In the genomic region with DNA sequence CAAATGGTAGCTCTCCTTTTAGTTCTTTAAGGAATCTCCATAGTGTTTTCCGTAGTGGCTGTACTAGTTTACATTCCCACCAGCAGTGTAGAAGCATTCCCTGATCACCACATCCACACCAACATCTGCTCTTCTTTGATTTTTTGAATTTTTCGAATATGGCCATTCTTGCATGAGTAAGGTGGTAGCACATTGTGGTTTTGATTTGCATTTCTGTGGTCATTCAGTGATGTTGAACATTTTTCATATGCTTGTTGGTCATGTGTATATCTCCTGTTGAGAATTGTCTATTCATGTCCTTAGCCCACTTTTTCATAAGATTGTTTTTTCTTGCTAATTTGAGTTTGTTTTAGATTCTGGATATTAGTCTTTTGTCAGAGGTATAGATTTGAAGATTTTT, we compare ENCODE assay signal across 9 cellular contexts.
DNase-seq lines count a peak whose midpoint lies in the region; ATAC-seq and TF ChIP-seq lines count a peak whose summit lies in the region.
"Had no signal": no experiment of that assay in that cellular context is flagged by ENCODE, and none has a peak within 500 bp of the region (broad histone marks: within the 10 kb centered on the region; RNA-seq: fewer than 3 reads in every experiment).

No MANE protein-coding gene starts in this region.

- H3K4me3 ChIP-seq in SJCRH30, result no peak overlapping the region
- no peak overlapping the region for H3K4me3 ChIP-seq in osteoblast (ENCODE audit: insufficient read depth, low read length)
- H3K4me3 ChIP-seq: esophagus squamous epithelium had no signal

- no peak for TF ChIP-seq CTCF in osteoblast (IDR thresholded peaks at IDR 0.05; ENCODE audit: extremely low read depth, low read depth, low read length)

- no peak overlapping the region for H2AFZ ChIP-seq in osteoblast (ENCODE audit: low read length)

- ATAC-seq in GM19023 (IDR thresholded peaks at IDR 0.05; ENCODE audit: unreplicated experiment), result peak; percentile 95
- ATAC-seq in HG02678 (IDR thresholded peaks at IDR 0.05; ENCODE audit: unreplicated experiment), result peak; percentile 97
- ATAC-seq in T-cell (replicated peaks in 1 of 4), result no peak

- no peaks in the 10 kb centered on the region for H3K79me2 ChIP-seq in osteoblast (ENCODE audit: insufficient read depth, low read length)

- H3K36me3 Mint-ChIP-seq in T-cell, result peaks cover 53% of the 10 kb centered on the region

- peaks cover 0 to 2% (median 0%) of the 10 kb centered on the region in 3 donors for H3K4me1 Mint-ChIP-seq in T-cell

- POLR2A ChIA-PET in T-cell (lab: Charles Lee), result no interaction called here

- H3K27ac ChIP-seq in SJCRH30 (no peak overlapping the region), osteoblast (ENCODE audit: low read depth, low read length) (no peak overlapping the region)
- H3K27ac ChIP-seq: esophagus squamous epithelium had no signal

- H3K9me3 ChIP-seq in SJCRH30 (replicated peaks) (no peaks in the 10 kb centered on the region), osteoblast (ENCODE audit: low read depth, low read length) (no peaks in the 10 kb centered on the region)
- H3K9me3 ChIP-seq: esophagus squamous epithelium had no signal

- CTCF ChIA-PET in T-cell (lab: Charles Lee), result interaction anchor here in 1 of 2 donors (0.7 kb wide), 1 partner anchor 158 kb away, joined by 3 read pairs; no protein-coding TSS in a partner anchor

- H3K4me2 ChIP-seq in osteoblast (ENCODE audit: insufficient read depth, low read length), result no peak overlapping the region

- H3K36me3 ChIP-seq in SJCRH30 (no peaks in the 10 kb centered on the region), osteoblast (ENCODE audit: insufficient read depth, low read length) (no peaks in the 10 kb centered on the region)
- H3K36me3 ChIP-seq: esophagus squamous epithelium had no signal

- H3K27me3 ChIP-seq in SJCRH30, result no peaks in the 10 kb centered on the region
- no peaks in the 10 kb centered on the region for H3K27me3 ChIP-seq in osteoblast (ENCODE audit: insufficient read depth, low read length)
- H3K27me3 ChIP-seq: esophagus squamous epithelium had no signal

- H4K20me1 ChIP-seq in osteoblast (ENCODE audit: insufficient read depth, low read length), result no peaks in the 10 kb centered on the region

- H3K4me1 ChIP-seq in SJCRH30 (no peaks in the 10 kb centered on the region), osteoblast (ENCODE audit: insufficient read depth, low read length) (no peaks in the 10 kb centered on the region)
- H3K4me1 ChIP-seq: esophagus squamous epithelium had no signal

- no peak overlapping the region for H3K27ac Mint-ChIP-seq in T-cell

- no peaks in the 10 kb centered on the region for H3K27me3 Mint-ChIP-seq in T-cell

- no peak overlapping the region for H3K4me3 Mint-ChIP-seq in T-cell

- DNase-seq in HT1080 (ENCODE audit: low read depth) (peak; percentile 79), non-pigmented ciliary epithelial cell (ENCODE audit: low read depth) (peak; percentile 89), SJCRH30 (no peak), T-cell (no peak), osteoblast (ENCODE audit: insufficient read length, low spot score, missing footprints) (no peak), NCI-H1694 (lab: John Stamatoyannopoulos, UW) (no peak)
- DNase-seq: esophagus squamous epithelium had no signal

- peaks cover 0 to 21% (median 13%) of the 10 kb centered on the region in 3 donors for H3K9me3 Mint-ChIP-seq in T-cell

Comparison
In these comparisons a context has a peak if more than half of its experiments do, and no peak if none do; other contexts are left out.
1. ATAC-seq: peak in GM19023 (single experiment) and HG02678 (single experiment); none in T-cell (0 of 4).
2. DNase-seq: peak in HT1080 (single experiment) and non-pigmented ciliary epithelial cell (single experiment); none in SJCRH30 (0 of 2), T-cell (0 of 34), osteoblast (single experiment) and NCI-H1694 (single experiment).